ENCODE assay signal across 1 cellular context in the genomic region with DNA sequence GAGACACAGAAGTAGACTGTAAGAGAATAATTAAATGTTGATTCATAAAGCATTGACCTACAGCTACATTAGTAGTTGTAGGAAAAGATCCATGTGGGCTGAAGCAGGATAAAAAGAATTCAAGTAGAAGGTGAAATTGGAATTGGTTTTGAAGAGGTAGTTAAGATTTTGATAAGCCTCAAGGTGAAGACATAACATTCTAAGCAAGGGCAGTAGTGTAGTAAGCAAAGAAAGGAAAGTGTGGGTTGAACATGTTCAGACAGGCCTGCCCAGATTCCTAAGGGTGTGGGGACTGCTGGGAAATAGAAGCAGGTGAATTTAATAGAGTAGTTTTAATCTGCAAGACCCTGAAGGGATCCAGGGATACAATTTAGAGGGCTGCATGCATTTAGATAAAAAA.
TF ChIP-seq lines count a peak whose summit lies in the region.

No MANE protein-coding gene starts in this region.

TF ChIP-seq in H1, 55 proteins besides CTCF, POLR2A, EP300 and RAD21:
- TF ChIP-seq, protein P1, sequence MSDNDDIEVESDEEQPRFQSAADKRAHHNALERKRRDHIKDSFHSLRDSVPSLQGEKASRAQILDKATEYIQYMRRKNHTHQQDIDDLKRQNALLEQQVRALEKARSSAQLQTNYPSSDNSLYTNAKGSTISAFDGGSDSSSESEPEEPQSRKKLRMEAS (IDR thresholded peaks at IDR 0.05): no peak
- TF ChIP-seq SIRT6 (IDR thresholded peaks at IDR 0.05; ENCODE audit: low read length) (no peak), CHD2 (IDR thresholded peaks at IDR 0.05; ENCODE audit: low read length) (no peak), YY1 (IDR thresholded peaks at IDR 0.05; ENCODE audit: low read depth, low read length) (no peak)
